In the genomic region with DNA sequence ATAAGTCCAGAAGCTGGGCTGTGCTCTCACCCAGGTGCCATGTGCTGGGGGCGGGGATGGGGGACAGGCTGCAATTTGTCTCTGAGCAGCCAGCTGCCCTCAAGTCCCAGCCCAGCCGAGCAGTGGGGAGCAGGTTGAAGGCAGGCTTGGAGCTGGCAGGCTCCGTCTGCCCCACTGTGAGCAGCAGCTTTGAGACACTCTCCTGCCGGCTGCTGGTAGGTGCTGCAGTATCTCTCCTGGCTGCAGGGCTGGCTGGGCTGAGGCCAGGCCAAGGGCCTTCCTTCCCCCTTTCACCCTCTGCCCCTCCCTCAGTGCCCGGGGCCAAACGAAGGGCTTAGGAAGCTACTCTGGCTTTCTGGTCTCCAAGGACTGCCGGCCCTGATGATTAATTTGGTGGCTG, we compare ENCODE assay signal across 12 cellular contexts. TPM values are rescaled to one million over a fixed set of nuclear protein-coding genes. Genes with fewer than 3 reads are reported as not detected.
"Had no signal": no experiment of that assay in that cellular context is flagged by ENCODE, and none has a peak within 500 bp of the region (broad histone marks: within the 10 kb centered on the region; RNA-seq: fewer than 3 reads in every experiment).

No MANE protein-coding gene starts in this region.

RNA-seq across cellular contexts. Expression of a gene that starts 50.6 kb away (rescaled TPM):
- total RNA-seq: hepatocyte, kidney epithelial cell, lung microvascular endothelial cell, mesenteric fat pad, mucosa of descending colon, myocyte, osteoblast, posterior vena cava, stomach, transverse colon had no signal
- polyA plus RNA-seq: hepatocyte; naive thymus-derived CD4-positive, alpha-beta T cell; psoas muscle; stomach had no signal
